Comparison of ENCODE assay signal across 28 cellular contexts in the genomic region with DNA sequence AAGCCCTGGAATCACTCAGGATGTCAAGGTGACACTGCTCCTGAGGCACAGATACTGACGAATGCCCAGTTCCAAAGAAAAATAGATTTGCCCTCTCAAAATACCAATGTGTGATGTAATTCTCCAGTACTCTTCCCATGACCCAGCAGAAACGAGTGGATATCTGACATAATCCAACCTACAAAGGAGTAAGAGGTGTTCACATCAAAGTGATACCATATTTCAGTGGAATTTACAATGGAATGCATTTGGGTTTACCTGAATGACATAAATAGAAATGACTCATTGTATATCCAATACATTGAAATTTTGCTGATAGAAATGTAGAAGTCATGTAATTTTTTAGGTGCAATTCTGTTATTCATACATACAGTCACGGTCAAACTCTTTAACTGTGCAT.
DNase-seq lines count a peak whose midpoint lies in the region; ATAC-seq, FAIRE-seq and TF ChIP-seq lines count a peak whose summit lies in the region.
"Had no signal": no experiment of that assay in that cellular context is flagged by ENCODE, and none has a peak within 500 bp of the region (broad histone marks: within the 10 kb centered on the region; RNA-seq: fewer than 3 reads in every experiment).

No MANE protein-coding gene starts in this region.

- H3K27me3 ChIP-seq in PC-3 (ENCODE audit: low read length) (no peaks in the 10 kb centered on the region), RWPE2 (ENCODE audit: insufficient read depth, poor library complexity, severe bottlenecking) (no peaks in the 10 kb centered on the region), bronchial epithelial cell (ENCODE audit: control insufficient read depth, insufficient read depth, low read length) (no peaks in the 10 kb centered on the region)
- no peaks in the 10 kb centered on the region for H3K27me3 ChIP-seq in naive thymus-derived CD4-positive, alpha-beta T cell (ENCODE audit: control insufficient read depth in 2 of 2, insufficient read depth in 2 of 2, low read length in 2 of 2)
- H3K27me3 ChIP-seq: BE2C, BLaER1 had no signal

- POLR2A ChIA-PET in A549 (lab: Yijun Ruan, JAX) = no interaction called here
- POLR2A ChIA-PET in PC-3 (lab: Charles Lee; ENCODE audit: unreplicated experiment) = no interaction called here
- POLR2A ChIA-PET in naive thymus-derived CD4-positive, alpha-beta T cell (lab: Charles Lee) = no interaction called here

- H3K27ac ChIP-seq in A549 (no peak overlapping the region), PC-3 (ENCODE audit: low read length) (no peak overlapping the region), RWPE2 (ENCODE audit: poor library complexity, severe bottlenecking) (no peak overlapping the region), coronary artery (no peak overlapping the region)
- H3K27ac ChIP-seq in naive thymus-derived CD4-positive, alpha-beta T cell (ENCODE audit: low read depth, low read length) = no peak overlapping the region
- H3K27ac ChIP-seq: BLaER1 had no signal

- DNase-seq in A549 (ENCODE audit: low read depth in 1 of 2, low spot score in 1 of 2) = no peak
- peak; percentile 55 for DNase-seq in PC-3
- DNase-seq in RWPE2 (ENCODE audit: low spot score) = no peak
- DNase-seq in bronchial epithelial cell (ENCODE audit: low read depth) = peak; percentile 30
- no peak for DNase-seq in naive thymus-derived CD4-positive, alpha-beta T cell
- no peak for DNase-seq in coronary artery (ENCODE audit: low spot score)
- DNase-seq: 8988T; AML-193; BE2C; C1 segment of cervical spinal cord; CD4-positive, alpha-beta memory T cell; CD4-positive, CD25-positive, alpha-beta regulatory T cell; CD8-positive, alpha-beta memory T cell; COR-L47; DMS 273 treated with DMSO at 0.1 percent for 48 hours; DMS153; DMS79; DND-41; EL; GDM1 had no signal

- H3K4me2 ChIP-seq in A549 = no peak overlapping the region
- H3K4me2 ChIP-seq in PC-3 (ENCODE audit: low read length) = no peak overlapping the region
- H3K4me2 ChIP-seq: BLaER1 had no signal

- H3K27ac Mint-ChIP-seq in naive thymus-derived CD4-positive, alpha-beta T cell = no peak overlapping the region
- H3K27ac Mint-ChIP-seq: CD14-positive monocyte; CD4-positive, alpha-beta memory T cell; CD4-positive, CD25-positive, alpha-beta regulatory T cell; CD8-positive, alpha-beta memory T cell had no signal

- H3K36me3 ChIP-seq in PC-3 (ENCODE audit: low read depth, low read length) = no peaks in the 10 kb centered on the region
- H3K36me3 ChIP-seq in RWPE2 (ENCODE audit: low read depth) = no peaks in the 10 kb centered on the region
- no peaks in the 10 kb centered on the region for H3K36me3 ChIP-seq in bronchial epithelial cell (ENCODE audit: control insufficient read depth, insufficient read depth, low read length)
- no peaks in the 10 kb centered on the region for H3K36me3 ChIP-seq in naive thymus-derived CD4-positive, alpha-beta T cell (ENCODE audit: control insufficient read depth in 2 of 3, insufficient read depth in 3 of 3, low read length in 3 of 3)
- H3K36me3 ChIP-seq: BE2C, BLaER1 had no signal

- peaks cover 0 to 7% (median 0%) of the 10 kb centered on the region in 5 donors for H3K27me3 Mint-ChIP-seq in naive thymus-derived CD4-positive, alpha-beta T cell
- H3K27me3 Mint-ChIP-seq: CD4-positive, CD25-positive, alpha-beta regulatory T cell had no signal

- FAIRE-seq in A549 (lab: Jason Lieb, UNC) = no peak
- FAIRE-seq in bronchial epithelial cell (lab: Jason Lieb, UNC) = no peak
- FAIRE-seq: A204.1, GM12878, GM12892, GM18507 had no signal

- H2AFZ ChIP-seq in PC-3 (ENCODE audit: low read length) = no peak overlapping the region

- TF ChIP-seq POLR2A in A549 (IDR thresholded peaks at IDR 0.05; ENCODE audit: low read length) = no peak

- no peaks in the 10 kb centered on the region for H3K9me2 ChIP-seq in PC-3 (replicated peaks; ENCODE audit: low read length)

- H3K9me3 ChIP-seq in A549 = no peaks in the 10 kb centered on the region
- H3K9me3 ChIP-seq in PC-3 (ENCODE audit: low read length) = no peaks in the 10 kb centered on the region
- H3K9me3 ChIP-seq in RWPE2 (ENCODE audit: severe bottlenecking) = no peaks in the 10 kb centered on the region
- H3K9me3 ChIP-seq in naive thymus-derived CD4-positive, alpha-beta T cell (ENCODE audit: control insufficient read depth in 2 of 3, low read length in 3 of 3) = no peaks in the 10 kb centered on the region
- H3K9me3 ChIP-seq: BE2C, BLaER1 had no signal

- no peaks in the 10 kb centered on the region for H3K4me1 ChIP-seq in A549
- peaks cover 11% of the 10 kb centered on the region; the same call in 1 of the 2 replicates for H3K4me1 ChIP-seq in PC-3 (ENCODE audit: insufficient read depth, low read length)
- no peaks in the 10 kb centered on the region for H3K4me1 ChIP-seq in RWPE2 (ENCODE audit: insufficient read depth, poor library complexity, severe bottlenecking)
- H3K4me1 ChIP-seq in naive thymus-derived CD4-positive, alpha-beta T cell (ENCODE audit: control insufficient read depth in 2 of 2, insufficient read depth in 2 of 2, low read length in 2 of 2) = no peaks in the 10 kb centered on the region
- H3K4me1 ChIP-seq: BE2C, BLaER1 had no signal

- H3F3A ChIP-seq in PC-3 (ENCODE audit: low read length, unreplicated experiment) = no peaks in the 10 kb centered on the region

- H3K79me2 ChIP-seq in PC-3 (ENCODE audit: low read length) = no peaks in the 10 kb centered on the region

- H3K9me3 Mint-ChIP-seq in naive thymus-derived CD4-positive, alpha-beta T cell = peaks cover 0 to 3% (median 0%) of the 10 kb centered on the region in 11 donors
- H3K9me3 Mint-ChIP-seq: CD14-positive monocyte had no signal

- CTCF ChIA-PET in A549 (lab: Yijun Ruan, JAX) = no interaction called here
- CTCF ChIA-PET in PC-3 (lab: Charles Lee) = no interaction called here
- CTCF ChIA-PET in naive thymus-derived CD4-positive, alpha-beta T cell (lab: Charles Lee) = no interaction called here

- no peaks in the 10 kb centered on the region for H3K4me1 Mint-ChIP-seq in naive thymus-derived CD4-positive, alpha-beta T cell
- H3K4me1 Mint-ChIP-seq: CD14-positive monocyte; CD4-positive, alpha-beta memory T cell; CD8-positive, alpha-beta memory T cell had no signal

- no peaks in the 10 kb centered on the region for H3K36me3 Mint-ChIP-seq in naive thymus-derived CD4-positive, alpha-beta T cell
- H3K36me3 Mint-ChIP-seq: CD14-positive monocyte; CD4-positive, alpha-beta memory T cell; CD4-positive, CD25-positive, alpha-beta regulatory T cell; CD8-positive, alpha-beta memory T cell had no signal

- TF ChIP-seq RAD21 in A549 (conservative IDR thresholded peaks at IDR 0.05 in 1 of 2, IDR thresholded peaks at IDR 0.05 in 1 of 2) = no peak

- ATAC-seq in A549 (no peak), PC-3 (no peak), RWPE2 (ENCODE audit: low read depth) (peak; percentile 61; the same call in 2 of the 3 replicates), HG03095 (IDR thresholded peaks at IDR 0.05; ENCODE audit: unreplicated experiment) (no peak), HG03521 (IDR thresholded peaks at IDR 0.05; ENCODE audit: unreplicated experiment) (no peak)
- no peak for ATAC-seq in naive thymus-derived CD4-positive, alpha-beta T cell
- ATAC-seq: GM12878 had no signal

- no peaks in the 10 kb centered on the region for H4K20me1 ChIP-seq in PC-3 (ENCODE audit: low read length)
- H4K20me1 ChIP-seq: BLaER1 had no signal

- TF ChIP-seq EP300 in A549 (IDR thresholded peaks at IDR 0.05) = no peak

- intact Hi-C loops in PC-3 (cut with micrococcal nuclease) = no loop called here
- intact Hi-C loops in naive thymus-derived CD4-positive, alpha-beta T cell (cut with micrococcal nuclease) = loop anchor here in 1 of 2 donors (10.0 kb wide), 1 partner anchor 524 kb away; no protein-coding TSS in a partner anchor

- H3K4me3 ChIP-seq in A549 = no peak overlapping the region
- no peak overlapping the region for H3K4me3 ChIP-seq in PC-3 (ENCODE audit: low read length)
- H3K4me3 ChIP-seq in RWPE2 (ENCODE audit: severe bottlenecking) = no peak overlapping the region
- H3K4me3 ChIP-seq in bronchial epithelial cell (ENCODE audit: low read depth, low read length) = no peak overlapping the region
- no peak overlapping the region for H3K4me3 ChIP-seq in naive thymus-derived CD4-positive, alpha-beta T cell (ENCODE audit: low read length)
- no peak overlapping the region for H3K4me3 ChIP-seq in coronary artery
- H3K4me3 ChIP-seq: BLaER1, GM12878 had no signal

- no TSS peak for BruUV-seq in PC-3 (replicated peaks; lab: Mats Ljungman, UMichigan)

- WGBS in A549 (ENCODE audit: missing lambda C conversion rate) = 23% methylated on average over 3 of the region's 3 CpGs

- no peak overlapping the region for H3K9ac ChIP-seq in PC-3 (ENCODE audit: low read length)
- H3K9ac ChIP-seq: BLaER1 had no signal

- TF ChIP-seq CTCF in A549 (IDR thresholded peaks at IDR 0.05) = no peak
- TF ChIP-seq CTCF in PC-3 (conservative IDR thresholded peaks at IDR 0.05; ENCODE audit: low read depth, low read length) = no peak
- TF ChIP-seq CTCF in RWPE2 (IDR thresholded peaks at IDR 0.05; ENCODE audit: poor library complexity, severe bottlenecking) = no peak
- no peak for TF ChIP-seq CTCF in bronchial epithelial cell (IDR thresholded peaks at IDR 0.05; ENCODE audit: insufficient read depth, low read length, severe bottlenecking)
- TF ChIP-seq CTCF in coronary artery (IDR thresholded peaks at IDR 0.05) = no peak

- no peak overlapping the region for H3K4me3 Mint-ChIP-seq in naive thymus-derived CD4-positive, alpha-beta T cell
- H3K4me3 Mint-ChIP-seq: CD14-positive monocyte; CD4-positive, alpha-beta memory T cell; CD4-positive, CD25-positive, alpha-beta regulatory T cell; CD8-positive, alpha-beta memory T cell had no signal

TF ChIP-seq in A549, 52 proteins besides CTCF, POLR2A, EP300 and RAD21 (continues in another document):
- no peak for TF ChIP-seq RCOR1 (IDR thresholded peaks at IDR 0.05; ENCODE audit: low read depth, low read length)
- TF ChIP-seq, protein P1, sequence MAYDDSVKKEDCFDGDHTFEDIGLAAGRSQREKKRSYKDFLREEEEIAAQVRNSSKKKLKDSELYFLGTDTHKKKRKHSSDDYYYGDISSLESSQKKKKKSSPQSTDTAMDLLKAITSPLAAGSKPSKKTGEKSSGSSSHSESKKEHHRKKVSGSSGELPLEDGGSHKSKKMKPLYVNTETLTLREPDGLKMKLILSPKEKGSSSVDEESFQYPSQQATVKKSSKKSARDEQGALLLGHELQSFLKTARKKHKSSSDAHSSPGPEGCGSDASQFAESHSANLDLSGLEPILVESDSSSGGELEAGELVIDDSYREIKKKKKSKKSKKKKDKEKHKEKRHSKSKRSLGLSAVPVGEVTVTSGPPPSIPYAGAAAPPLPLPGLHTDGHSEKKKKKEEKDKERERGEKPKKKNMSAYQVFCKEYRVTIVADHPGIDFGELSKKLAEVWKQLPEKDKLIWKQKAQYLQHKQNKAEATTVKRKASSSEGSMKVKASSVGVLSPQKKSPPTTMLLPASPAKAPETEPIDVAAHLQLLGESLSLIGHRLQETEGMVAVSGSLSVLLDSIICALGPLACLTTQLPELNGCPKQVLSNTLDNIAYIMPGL (CRISPR knock-in tag; IDR thresholded peaks at IDR 0.05; ENCODE audit: borderline replicate concordance) = no peak

Comparison
In these comparisons a context has a peak if more than half of its experiments do, and no peak if none do; other contexts are left out.
1. DNase-seq: peak in PC-3 (single experiment) and bronchial epithelial cell (single experiment); none in A549 (0 of 2), RWPE2 (single experiment), naive thymus-derived CD4-positive, alpha-beta T cell (0 of 9) and coronary artery (single experiment).